Comparison of ENCODE assay signal across 15 cellular contexts in genomic region chr21:34999397-34999941, GRCh38. TPM values are rescaled to one million over a fixed set of nuclear protein-coding genes. Genes with fewer than 3 reads are reported as not detected.
DNase-seq lines count a peak whose midpoint lies in the region; ATAC-seq and TF ChIP-seq lines count a peak whose summit lies in the region.
"Had no signal": no experiment of that assay in that cellular context is flagged by ENCODE, and none has a peak within 500 bp of the region (broad histone marks: within the 10 kb centered on the region; RNA-seq: fewer than 3 reads in every experiment).

No MANE protein-coding gene starts in this region.

- H3K27me3 Mint-ChIP-seq in activated T-cell treated with anti-CD3 and anti-CD28 coated beads, Interleukin-2, amount 50 U/mL, for 24 hours, result no peaks in the 10 kb centered on the region
- H3K27me3 Mint-ChIP-seq in activated T-cell treated with anti-CD3 and anti-CD28 coated beads, Interleukin-2, amount 50 U/mL, for 4 hours (ENCODE audit: low read depth), result no peaks in the 10 kb centered on the region
- no peaks in the 10 kb centered on the region for H3K27me3 Mint-ChIP-seq in stimulated activated memory B cell treated with anti-CD40 and anti-IgM and Interleukin-4, amounts not matched to agents 10 μg/mL and 1 μg/mL and 100 μg/mL, for 72 hours
- H3K27me3 Mint-ChIP-seq: naive B cell, type B pancreatic cell had no signal

- peak overlapping the region; percentile 73 for H3K27ac Mint-ChIP-seq in activated T-cell treated with anti-CD3 and anti-CD28 coated beads, Interleukin-2, amount 50 U/mL, for 24 hours
- peak overlapping the region; percentile 42 for H3K27ac Mint-ChIP-seq in stimulated activated memory B cell treated with anti-CD40 and anti-IgM and Interleukin-4, amounts not matched to agents 10 μg/mL and 1 μg/mL and 100 μg/mL, for 72 hours
- H3K27ac Mint-ChIP-seq: type B pancreatic cell had no signal

- H3K36me3 Mint-ChIP-seq in activated T-cell treated with anti-CD3 and anti-CD28 coated beads, Interleukin-2, amount 50 U/mL, for 24 hours (ENCODE audit: low read depth), result peaks cover 19% of the 10 kb centered on the region
- H3K36me3 Mint-ChIP-seq in activated T-cell treated with anti-CD3 and anti-CD28 coated beads, Interleukin-2, amount 50 U/mL, for 4 hours (ENCODE audit: insufficient read depth), result peaks cover 27% of the 10 kb centered on the region
- peaks cover 43% of the 10 kb centered on the region for H3K36me3 Mint-ChIP-seq in stimulated activated memory B cell treated with anti-CD40 and anti-IgM and Interleukin-4, amounts not matched to agents 10 μg/mL and 1 μg/mL and 100 μg/mL, for 72 hours
- H3K36me3 Mint-ChIP-seq: type B pancreatic cell had no signal

- H3K9me3 Mint-ChIP-seq in activated T-cell treated with anti-CD3 and anti-CD28 coated beads, Interleukin-2, amount 50 U/mL, for 24 hours, result peaks cover 2% of the 10 kb centered on the region
- H3K9me3 Mint-ChIP-seq in activated T-cell treated with anti-CD3 and anti-CD28 coated beads, Interleukin-2, amount 50 U/mL, for 4 hours, result no peaks in the 10 kb centered on the region
- H3K9me3 Mint-ChIP-seq in stimulated activated memory B cell treated with anti-CD40 and anti-IgM and Interleukin-4, amounts not matched to agents 10 μg/mL and 1 μg/mL and 100 μg/mL, for 72 hours, result no peaks in the 10 kb centered on the region
- H3K9me3 Mint-ChIP-seq: naive B cell, type B pancreatic cell had no signal

- no peak for DNase-seq in activated T-cell treated with anti-CD3 and anti-CD28 coated beads, Interleukin-2, amount 50 U/mL, for 24 hours
- DNase-seq in activated T-cell treated with anti-CD3 and anti-CD28 coated beads, Interleukin-2, amount 50 U/mL, for 4 hours, result no peak
- peak; percentile 51 for DNase-seq in RPMI7951 (ENCODE audit: low read depth)
- DNase-seq in fibroblast of villous mesenchyme (ENCODE audit: low read depth), result peak; percentile 50
- DNase-seq in COR-L47 (lab: John Stamatoyannopoulos, UW), result no peak
- no peak for DNase-seq in GOT3 (lab: John Stamatoyannopoulos, UW)
- DNase-seq: DMS79, kidney glomerular epithelial cell, naive B cell, NCI-H2029 treated with DMSO at 0.1 percent for 48 hours, NCI-H82, SIG-M5 had no signal

- peaks cover 93% of the 10 kb centered on the region for H3K4me1 Mint-ChIP-seq in activated T-cell treated with anti-CD3 and anti-CD28 coated beads, Interleukin-2, amount 50 U/mL, for 24 hours (ENCODE audit: low read depth)
- peaks cover 92% of the 10 kb centered on the region for H3K4me1 Mint-ChIP-seq in activated T-cell treated with anti-CD3 and anti-CD28 coated beads, Interleukin-2, amount 50 U/mL, for 4 hours (ENCODE audit: low read depth)
- H3K4me1 Mint-ChIP-seq in stimulated activated memory B cell treated with anti-CD40 and anti-IgM and Interleukin-4, amounts not matched to agents 10 μg/mL and 1 μg/mL and 100 μg/mL, for 72 hours, result peaks cover 51% of the 10 kb centered on the region

- no peak overlapping the region for H3K4me3 ChIP-seq in fibroblast of villous mesenchyme (ENCODE audit: low read depth, low read length)

- ATAC-seq in activated T-cell treated with anti-CD3 and anti-CD28 coated beads, Interleukin-2, amount 50 U/mL, for 4 hours, result no peak
- ATAC-seq in stimulated activated memory B cell treated with anti-CD40 and anti-IgM and Interleukin-4, amounts not matched to agents 10 μg/mL and 1 μg/mL and 100 μg/mL, for 72 hours, result no peak
- no peak for ATAC-seq in HG03097 (IDR thresholded peaks at IDR 0.05; ENCODE audit: low FRiP score, unreplicated experiment)

- TF ChIP-seq CTCF in fibroblast of villous mesenchyme (IDR thresholded peaks at IDR 0.05; ENCODE audit: insufficient read depth, low read depth, low read length), result no peak

- peak overlapping the region; percentile 10 for H3K4me3 Mint-ChIP-seq in activated T-cell treated with anti-CD3 and anti-CD28 coated beads, Interleukin-2, amount 50 U/mL, for 24 hours
- no peak overlapping the region for H3K4me3 Mint-ChIP-seq in activated T-cell treated with anti-CD3 and anti-CD28 coated beads, Interleukin-2, amount 50 U/mL, for 4 hours
- H3K4me3 Mint-ChIP-seq in stimulated activated memory B cell treated with anti-CD40 and anti-IgM and Interleukin-4, amounts not matched to agents 10 μg/mL and 1 μg/mL and 100 μg/mL, for 72 hours, result no peak overlapping the region
- H3K4me3 Mint-ChIP-seq: type B pancreatic cell had no signal

RNA-seq across cellular contexts. Expression of gene RUNX1, which starts 49.6 kb away (rescaled TPM):
- total RNA-seq in activated T-cell treated with anti-CD3 and anti-CD28 coated beads, Interleukin-2, amount 50 U/mL, for 4 hours, result 100 to 1,000 TPM in 1 of 3 donors, 10 to 100 TPM in 2; 91.6 to 116 (median 99.9) TPM
- total RNA-seq in RPMI7951 (2014; rRNA removed; shearing (Covaris generic)), result 6.5 and 13.8 TPM in 2 replicates
- 21.6 and 37.4 TPM in 2 replicates for total RNA-seq in fibroblast of villous mesenchyme

Comparison
In these comparisons a context has a peak if more than half of its experiments do, and no peak if none do; other contexts are left out.
1. DNase-seq: peak in RPMI7951 (single experiment) and fibroblast of villous mesenchyme (single experiment); none in activated T-cell treated with anti-CD3 and anti-CD28 coated beads, Interleukin-2, amount 50 U/mL, for 24 hours (single experiment), activated T-cell treated with anti-CD3 and anti-CD28 coated beads, Interleukin-2, amount 50 U/mL, for 4 hours (single experiment), COR-L47 (single experiment) and GOT3 (single experiment).